2 cellular contexts compared by ENCODE assay signal in the genomic region with DNA sequence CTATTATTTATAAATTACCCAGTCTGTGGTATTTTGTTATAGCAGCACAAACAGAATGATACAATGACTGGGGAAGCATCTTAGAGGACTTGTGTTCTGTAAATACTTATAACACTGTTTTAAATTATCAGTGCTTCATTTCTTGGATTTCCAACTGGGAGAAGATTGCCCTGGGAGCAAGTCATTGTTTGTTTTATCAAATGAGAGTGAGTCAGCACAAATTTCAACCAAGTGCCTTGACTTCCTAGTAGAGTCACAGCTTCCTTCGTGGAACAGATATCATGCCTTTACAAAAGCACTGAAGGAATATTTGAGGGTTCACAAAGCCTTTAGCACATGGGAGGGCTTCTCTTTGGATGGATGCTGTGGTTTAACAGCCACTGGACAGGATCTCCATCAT.
TF ChIP-seq lines count a peak whose summit lies in the region.

No MANE protein-coding gene starts in this region.

TF ChIP-seq in A549, 52 proteins besides CTCF, POLR2A, EP300 and RAD21:
- no peak for TF ChIP-seq HEYL (CRISPR knock-in tag; IDR thresholded peaks at IDR 0.05)
- no peak for TF ChIP-seq TFCP2L1 (CRISPR knock-in tag; IDR thresholded peaks at IDR 0.05)
- peak; percentile 66 for TF ChIP-seq NFE2L2 (conservative IDR thresholded peaks at IDR 0.05; ENCODE audit: low read length)
- peak; percentile 88 for TF ChIP-seq MAFK (IDR thresholded peaks at IDR 0.05; ENCODE audit: partially characterized antibody)

TF ChIP-seq in endothelial cell of umbilical vein, 7 proteins besides CTCF, POLR2A, EP300 and RAD21:
- TF ChIP-seq JUN (IDR thresholded peaks at IDR 0.05; ENCODE audit: borderline replicate concordance, insufficient read depth, insufficient read length, low read depth) = no peak
- no peak for TF ChIP-seq GATA2 (IDR thresholded peaks at IDR 0.05; ENCODE audit: insufficient read depth, insufficient read length, low read depth, low read length)
- TF ChIP-seq FOS (IDR thresholded peaks at IDR 0.05; ENCODE audit: borderline replicate concordance, insufficient read depth, low read length) = peak; percentile 45
